In the genomic region with DNA sequence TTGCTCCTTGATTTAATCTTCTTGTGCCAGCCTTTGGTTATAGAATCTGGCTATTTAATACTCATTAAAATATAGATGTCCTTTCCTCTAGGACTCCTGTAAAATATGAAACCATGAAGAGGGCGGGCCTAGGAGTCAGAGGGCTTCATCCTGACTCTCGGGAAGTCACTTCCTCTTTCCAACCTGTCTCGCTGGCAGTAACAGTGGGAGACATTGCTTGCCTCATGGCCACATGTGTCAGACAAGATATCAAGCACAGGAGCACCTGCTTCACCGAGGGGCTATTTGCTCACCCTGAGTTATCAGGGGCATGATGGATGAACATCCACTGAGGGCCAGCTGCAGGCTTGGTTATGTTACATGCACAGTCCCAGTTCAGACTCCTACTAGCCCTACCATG, we compare ENCODE assay signal across 21 cellular contexts. TPM values are rescaled to one million over a fixed set of nuclear protein-coding genes. Genes with fewer than 3 reads are reported as not detected.
"Had no signal": no experiment of that assay in that cellular context is flagged by ENCODE, and none has a peak within 500 bp of the region (broad histone marks: within the 10 kb centered on the region; RNA-seq: fewer than 3 reads in every experiment).

No MANE protein-coding gene starts in this region.

- H3K4me3 ChIP-seq: ascending aorta, breast epithelium, right atrium auricular region, tibial nerve, vagina had no signal

- ATAC-seq: activated naive CD8-positive, alpha-beta T cell treated with anti-CD3 and anti-CD28 coated beads, Interleukin-2, amount 50 U/mL, for 24 hours; activated T-helper 17 cell treated with anti-CD3 and anti-CD28 coated beads, Interleukin-2, amount 50 U/mL, for 72 hours; effector memory CD8-positive, alpha-beta T cell; natural killer cell treated with Interleukin-12 subunit alpha and Interleukin-12 subunit beta and Interleukin-15 and Interleukin-18, amount 100 ng/mL, for 72 hours had no signal

- H3K27me3 ChIP-seq: ascending aorta, breast epithelium, right atrium auricular region, tibial nerve, vagina had no signal

- H3K4me3 Mint-ChIP-seq: activated naive CD4-positive, alpha-beta T cell treated with anti-CD3 and anti-CD28 coated beads for 36 hours; activated naive CD8-positive, alpha-beta T cell treated with anti-CD3 and anti-CD28 coated beads, Interleukin-2, amount 50 U/mL, for 24 hours; activated T-helper 17 cell treated with anti-CD3 and anti-CD28 coated beads, Interleukin-2, amount 50 U/mL, for 72 hours; dendritic cell treated with granulocyte-macrophage colony-stimulating factor and Interleukin-4, amounts not matched to agents 40 ng/mL and 50 ng/mL, for 4 days; effector memory CD8-positive, alpha-beta T cell; natural killer cell treated with Interleukin-12 subunit alpha and Interleukin-12 subunit beta and Interleukin-15 and Interleukin-18, amount 100 ng/mL, for 72 hours had no signal

- H3K4me1 Mint-ChIP-seq: activated T-helper 17 cell treated with anti-CD3 and anti-CD28 coated beads, Interleukin-2, amount 50 U/mL, for 72 hours had no signal

- H3K36me3 ChIP-seq: ascending aorta, breast epithelium, right atrium auricular region, vagina had no signal

- H3K27ac Mint-ChIP-seq: activated naive CD8-positive, alpha-beta T cell treated with anti-CD3 and anti-CD28 coated beads, Interleukin-2, amount 50 U/mL, for 24 hours; activated T-helper 17 cell treated with anti-CD3 and anti-CD28 coated beads, Interleukin-2, amount 50 U/mL, for 72 hours; dendritic cell treated with granulocyte-macrophage colony-stimulating factor and Interleukin-4, amounts not matched to agents 40 ng/mL and 50 ng/mL, for 4 days had no signal

- H3K27me3 Mint-ChIP-seq: effector memory CD8-positive, alpha-beta T cell; natural killer cell treated with Interleukin-12 subunit alpha and Interleukin-12 subunit beta and Interleukin-15 and Interleukin-18, amount 100 ng/mL, for 72 hours had no signal

- H3K4me1 ChIP-seq: ascending aorta, breast epithelium, right atrium auricular region, tibial nerve, vagina had no signal

- DNase-seq: activated CD4-positive, alpha-beta T cell treated with anti-CD3 and anti-CD28 coated beads for 1 hour; activated CD4-positive, alpha-beta T cell treated with anti-CD3 and anti-CD28 coated beads, Interleukin-2, amount 50 U/mL, for 48 hours; activated naive CD4-positive, alpha-beta T cell treated with anti-CD3 and anti-CD28 coated beads for 36 hours; activated naive CD8-positive, alpha-beta T cell treated with anti-CD3 and anti-CD28 coated beads, Interleukin-2, amount 50 U/mL, for 24 hours; cerebellar nuclear complex; effector memory CD8-positive, alpha-beta T cell; mesenchymal stem cell; small intestine; stimulated activated CD4-positive, alpha-beta T cell treated with anti-CD3 and anti-CD28 coated beads, Interleukin-4, amount 100 ng/mL, for 24 hours; stimulated activated naive CD4-positive, alpha-beta T cell had no signal

- H3K27ac ChIP-seq: ascending aorta, breast epithelium, epithelial cell of prostate, right atrium auricular region, tibial nerve, vagina, VCaP had no signal

- H3K36me3 Mint-ChIP-seq: natural killer cell treated with Interleukin-12 subunit alpha and Interleukin-12 subunit beta and Interleukin-15 and Interleukin-18, amount 100 ng/mL, for 72 hours had no signal

- H3K9me3 ChIP-seq: ascending aorta, breast epithelium, right atrium auricular region, tibial nerve, vagina had no signal

- FAIRE-seq: frontal cortex, small intestine had no signal

- H3K9me3 Mint-ChIP-seq: activated naive CD4-positive, alpha-beta T cell treated with anti-CD3 and anti-CD28 coated beads for 36 hours; activated naive CD8-positive, alpha-beta T cell treated with anti-CD3 and anti-CD28 coated beads, Interleukin-2, amount 50 U/mL, for 24 hours; activated T-helper 17 cell treated with anti-CD3 and anti-CD28 coated beads, Interleukin-2, amount 50 U/mL, for 72 hours; dendritic cell treated with granulocyte-macrophage colony-stimulating factor and Interleukin-4, amounts not matched to agents 40 ng/mL and 50 ng/mL, for 4 days; effector memory CD8-positive, alpha-beta T cell; natural killer cell treated with Interleukin-12 subunit alpha and Interleukin-12 subunit beta and Interleukin-15 and Interleukin-18, amount 100 ng/mL, for 72 hours had no signal

RNA-seq across cellular contexts. Expression of gene SLIT1, which starts 31.0 kb away (rescaled TPM):
- total RNA-seq: ascending aorta, right atrium auricular region had no signal
